9 cellular contexts compared by ENCODE assay signal in genomic region chr2:27798948-27799645, GRCh38. TPM values are rescaled to one million over a fixed set of nuclear protein-coding genes. Genes with fewer than 3 reads are reported as not detected.
DNase-seq lines count a peak whose midpoint lies in the region; ATAC-seq and TF ChIP-seq lines count a peak whose summit lies in the region.
"Had no signal": no experiment of that assay in that cellular context is flagged by ENCODE, and none has a peak within 500 bp of the region (broad histone marks: within the 10 kb centered on the region; RNA-seq: fewer than 3 reads in every experiment).

No MANE protein-coding gene starts in this region.

- H3K27me3 Mint-ChIP-seq in natural killer cell (ENCODE audit: low read depth in 2 of 2): no peaks in the 10 kb centered on the region
- H3K27me3 Mint-ChIP-seq: naive B cell had no signal

- H3K4me1 Mint-ChIP-seq in natural killer cell: peaks cover 0 to 12% of the 10 kb centered on the region in 2 donors
- H3K4me1 Mint-ChIP-seq: naive B cell had no signal

- TF ChIP-seq CTCF in thyroid gland (IDR thresholded peaks at IDR 0.05) (no peak), GM10266 (IDR thresholded peaks at IDR 0.05; ENCODE audit: control insufficient read depth, insufficient read depth, low read depth, missing control alignments) (no peak), natural killer cell (IDR thresholded peaks at IDR 0.05) (no peak)

- no peak overlapping the region for H3K4me3 ChIP-seq in thyroid gland (replicated peaks in 1 of 3)

- no peak overlapping the region for H3K27ac Mint-ChIP-seq in natural killer cell

- WGBS in thyroid gland, 2 donors: 70 to 75% methylated on average over 11 of the region's 11 CpGs

- no peaks in the 10 kb centered on the region for H3K36me3 Mint-ChIP-seq in natural killer cell
- H3K36me3 Mint-ChIP-seq: naive B cell had no signal

- H3K27ac ChIP-seq in thyroid gland: peak overlapping the region in 1 of 3 donors; percentile 51

- no peaks in the 10 kb centered on the region for H3K27me3 ChIP-seq in thyroid gland

- intact Hi-C loops in thyroid gland (cut with DNase I) (no loop called here), natural killer cell (cut with micrococcal nuclease) (no loop called here)

- H3K9me3 Mint-ChIP-seq in natural killer cell: no peaks in the 10 kb centered on the region

- ATAC-seq in HG03097 (IDR thresholded peaks at IDR 0.05; ENCODE audit: low FRiP score, unreplicated experiment): no peak
- no peak for ATAC-seq in natural killer cell
- no peak for ATAC-seq in HG02885 (IDR thresholded peaks at IDR 0.05; ENCODE audit: poor library complexity, unreplicated experiment)

- peaks cover 0 to 11% of the 10 kb centered on the region in 2 donors for H3K4me1 ChIP-seq in thyroid gland

- no peak for TF ChIP-seq POLR2A in thyroid gland (IDR thresholded peaks at IDR 0.05)

- H3K36me3 ChIP-seq in thyroid gland: no peaks in the 10 kb centered on the region

- peak; percentile 18 for DNase-seq in HT-29 (ENCODE audit: low spot score)
- DNase-seq in brain pericyte (ENCODE audit: low read depth, low spot score): peak; percentile 84
- DNase-seq in islet precursor cell: peak; percentile 99
- peak; percentile 11 to 14 for DNase-seq in thyroid gland
- DNase-seq in GM10266 (ENCODE audit: extremely low spot score): no peak
- no peak for DNase-seq in natural killer cell
- DNase-seq: naive B cell had no signal

- H3K9me3 ChIP-seq in thyroid gland: no peaks in the 10 kb centered on the region

- H3K4me3 Mint-ChIP-seq in natural killer cell: no peak overlapping the region
- H3K4me3 Mint-ChIP-seq: naive B cell had no signal

RNA-seq across cellular contexts. Expression of gene MRPL33, which starts 27.6 kb away (rescaled TPM):
- 64.9 and 72.1 TPM in 2 replicates for total RNA-seq in HT-29 (2014; rRNA removed; shearing (Covaris generic))
- total RNA-seq in thyroid gland (100 to 1,000 TPM in 3 of 4 donors, 10 to 100 TPM in 1; 70.2 to 166 (median 130) TPM), natural killer cell (10 to 100 TPM; 21.5 to 28.5 (median 27.3) TPM)

Comparison
In these comparisons a context has a peak if more than half of its experiments do, and no peak if none do; other contexts are left out.
1. DNase-seq: peak in HT-29 (single experiment), brain pericyte (single experiment), islet precursor cell (single experiment) and thyroid gland (2 of 2); none in GM10266 (single experiment) and natural killer cell (single experiment).